Comparison of ENCODE assay signal across 1 cellular context in genomic region chr20:19920388-19921138, GRCh38.
TF ChIP-seq lines count a peak whose summit lies in the region.

No MANE protein-coding gene starts in this region.

TF ChIP-seq in WTC11, 78 proteins besides CTCF, POLR2A, EP300 and RAD21 (continued from another document):
- TF ChIP-seq, protein P1, sequence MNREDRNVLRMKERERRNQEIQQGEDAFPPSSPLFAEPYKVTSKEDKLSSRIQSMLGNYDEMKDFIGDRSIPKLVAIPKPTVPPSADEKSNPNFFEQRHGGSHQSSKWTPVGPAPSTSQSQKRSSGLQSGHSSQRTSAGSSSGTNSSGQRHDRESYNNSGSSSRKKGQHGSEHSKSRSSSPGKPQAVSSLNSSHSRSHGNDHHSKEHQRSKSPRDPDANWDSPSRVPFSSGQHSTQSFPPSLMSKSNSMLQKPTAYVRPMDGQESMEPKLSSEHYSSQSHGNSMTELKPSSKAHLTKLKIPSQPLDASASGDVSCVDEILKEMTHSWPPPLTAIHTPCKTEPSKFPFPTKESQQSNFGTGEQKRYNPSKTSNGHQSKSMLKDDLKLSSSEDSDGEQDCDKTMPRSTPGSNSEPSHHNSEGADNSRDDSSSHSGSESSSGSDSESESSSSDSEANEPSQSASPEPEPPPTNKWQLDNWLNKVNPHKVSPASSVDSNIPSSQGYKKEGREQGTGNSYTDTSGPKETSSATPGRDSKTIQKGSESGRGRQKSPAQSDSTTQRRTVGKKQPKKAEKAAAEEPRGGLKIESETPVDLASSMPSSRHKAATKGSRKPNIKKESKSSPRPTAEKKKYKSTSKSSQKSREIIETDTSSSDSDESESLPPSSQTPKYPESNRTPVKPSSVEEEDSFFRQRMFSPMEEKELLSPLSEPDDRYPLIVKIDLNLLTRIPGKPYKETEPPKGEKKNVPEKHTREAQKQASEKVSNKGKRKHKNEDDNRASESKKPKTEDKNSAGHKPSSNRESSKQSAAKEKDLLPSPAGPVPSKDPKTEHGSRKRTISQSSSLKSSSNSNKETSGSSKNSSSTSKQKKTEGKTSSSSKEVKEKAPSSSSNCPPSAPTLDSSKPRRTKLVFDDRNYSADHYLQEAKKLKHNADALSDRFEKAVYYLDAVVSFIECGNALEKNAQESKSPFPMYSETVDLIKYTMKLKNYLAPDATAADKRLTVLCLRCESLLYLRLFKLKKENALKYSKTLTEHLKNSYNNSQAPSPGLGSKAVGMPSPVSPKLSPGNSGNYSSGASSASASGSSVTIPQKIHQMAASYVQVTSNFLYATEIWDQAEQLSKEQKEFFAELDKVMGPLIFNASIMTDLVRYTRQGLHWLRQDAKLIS (CRISPR knock-in tag; IDR thresholded peaks at IDR 0.05; ENCODE audit: borderline replicate concordance), result no peak
- TF ChIP-seq GABPB1 (CRISPR knock-in tag; IDR thresholded peaks at IDR 0.05), result peak; percentile 99
